Comparison of ENCODE assay signal across 1 cellular context in genomic region chr1:220119043-220119512, GRCh38.
A peak's percentile ranks its signal among the peaks of the same experiment; 100 is the strongest.
TF ChIP-seq lines count a peak whose summit lies in the region.

No MANE protein-coding gene starts in this region.

TF ChIP-seq in K562, 482 proteins besides CTCF, POLR2A, EP300 and RAD21 (continued from another document and continues in another):
- TF ChIP-seq, protein P1, sequence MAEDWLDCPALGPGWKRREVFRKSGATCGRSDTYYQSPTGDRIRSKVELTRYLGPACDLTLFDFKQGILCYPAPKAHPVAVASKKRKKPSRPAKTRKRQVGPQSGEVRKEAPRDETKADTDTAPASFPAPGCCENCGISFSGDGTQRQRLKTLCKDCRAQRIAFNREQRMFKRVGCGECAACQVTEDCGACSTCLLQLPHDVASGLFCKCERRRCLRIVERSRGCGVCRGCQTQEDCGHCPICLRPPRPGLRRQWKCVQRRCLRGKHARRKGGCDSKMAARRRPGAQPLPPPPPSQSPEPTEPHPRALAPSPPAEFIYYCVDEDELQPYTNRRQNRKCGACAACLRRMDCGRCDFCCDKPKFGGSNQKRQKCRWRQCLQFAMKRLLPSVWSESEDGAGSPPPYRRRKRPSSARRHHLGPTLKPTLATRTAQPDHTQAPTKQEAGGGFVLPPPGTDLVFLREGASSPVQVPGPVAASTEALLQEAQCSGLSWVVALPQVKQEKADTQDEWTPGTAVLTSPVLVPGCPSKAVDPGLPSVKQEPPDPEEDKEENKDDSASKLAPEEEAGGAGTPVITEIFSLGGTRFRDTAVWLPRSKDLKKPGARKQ (CRISPR knock-in tag; IDR thresholded peaks at IDR 0.05), result no peak
- TF ChIP-seq CCAR2 (IDR thresholded peaks at IDR 0.05; ENCODE audit: low read depth, low read length) (no peak), BCOR (IDR thresholded peaks at IDR 0.05) (peak; percentile 69), SIN3B (IDR thresholded peaks at IDR 0.05; ENCODE audit: low read depth) (no peak), GTF2F1 (IDR thresholded peaks at IDR 0.05; ENCODE audit: low read depth, low read length) (no peak), U2AF2 (optimal IDR thresholded peaks at IDR 0.05; ENCODE audit: low read depth, low read length) (no peak), KDM4B (IDR thresholded peaks at IDR 0.05; ENCODE audit: borderline replicate concordance in 2 of 2, low read depth in 1 of 2) (no peak), E2F8 (IDR thresholded peaks at IDR 0.05; ENCODE audit: low read depth, partially characterized antibody) (peak; percentile 71), CBX1 (IDR thresholded peaks at IDR 0.05; ENCODE audit: low read depth) (no peak), ZNF707 (CRISPR knock-in tag; conservative IDR thresholded peaks at IDR 0.05) (no peak), KDM5B (IDR thresholded peaks at IDR 0.05; ENCODE audit: insufficient replicate concordance, low read depth, low read length) (no peak), ZNF507 (tag; conservative IDR thresholded peaks at IDR 0.05) (no peak), E2F3 (CRISPR knock-in tag; IDR thresholded peaks at IDR 0.05) (no peak), HCFC1 (IDR thresholded peaks at IDR 0.05; ENCODE audit: low read depth, low read length) (no peak), NCOA6 (IDR thresholded peaks at IDR 0.05) (no peak), FOXK2 (conservative IDR thresholded peaks at IDR 0.05 in 1 of 2, IDR thresholded peaks at IDR 0.05 in 1 of 2; ENCODE audit: low read depth in 2 of 2) (peak; percentile 50; a peak in 3 of 4 replicates), ARNT (IDR thresholded peaks at IDR 0.05) (peak; percentile 87 to 98; a peak in 3 of 4 replicates), SRF (CRISPR knock-in tag; IDR thresholded peaks at IDR 0.05) (no peak), ZNF668 (CRISPR knock-in tag; IDR thresholded peaks at IDR 0.05) (no peak), DACH1 (IDR thresholded peaks at IDR 0.05; ENCODE audit: partially characterized antibody) (no peak), MYNN (IDR thresholded peaks at IDR 0.05) (no peak), MYNN (CRISPR knock-in tag; IDR thresholded peaks at IDR 0.05) (no peak), MEF2A (IDR thresholded peaks at IDR 0.05; ENCODE audit: control insufficient read depth, low read depth, low read length) (no peak; the same call in 1 of the 2 replicates), TBP (optimal IDR thresholded peaks at IDR 0.05; ENCODE audit: low read depth, low read length) (no peak), ZKSCAN3 (CRISPR knock-in tag; IDR thresholded peaks at IDR 0.05) (no peak), MBD2 (IDR thresholded peaks at IDR 0.05; ENCODE audit: borderline replicate concordance, low read depth) (no peak; the same call in 1 of the 2 replicates), OTX1 (CRISPR knock-in tag; IDR thresholded peaks at IDR 0.05) (no peak), SIN3A (IDR thresholded peaks at IDR 0.05; ENCODE audit: borderline replicate concordance in 2 of 2, control insufficient read depth in 1 of 2, low read depth in 2 of 2, low read length in 2 of 2) (no peak), ZNF146 (CRISPR knock-in tag; IDR thresholded peaks at IDR 0.05; ENCODE audit: unreplicated experiment) (no peak), ZNF280A (IDR thresholded peaks at IDR 0.05; ENCODE audit: low read depth, partially characterized antibody) (no peak), TRIM28 (IDR thresholded peaks at IDR 0.05) (no peak), TFE3 (CRISPR knock-in tag; IDR thresholded peaks at IDR 0.05) (no peak), ZC3H8 (IDR thresholded peaks at IDR 0.05) (no peak), SMAD4 (CRISPR knock-in tag; conservative IDR thresholded peaks at IDR 0.05) (peak; percentile 39; the same call in 1 of the 2 replicates), TEAD1 (CRISPR knock-in tag; IDR thresholded peaks at IDR 0.05) (peak in 1 of 2 experiments; percentile 68; a peak in 1 of 4 replicates), ZNF778 (CRISPR knock-in tag; IDR thresholded peaks at IDR 0.05) (no peak), MEIS2 (IDR thresholded peaks at IDR 0.05; ENCODE audit: partially characterized antibody) (peak; percentile 100), TAL1 (IDR thresholded peaks at IDR 0.05) (peak; percentile 82), PTRF (tag; IDR thresholded peaks at IDR 0.05) (no peak), PHF21A (IDR thresholded peaks at IDR 0.05; ENCODE audit: borderline replicate concordance, low read depth) (no peak), RHOXF2B (CRISPR knock-in tag; conservative IDR thresholded peaks at IDR 0.05) (no peak), ILK (tag; IDR thresholded peaks at IDR 0.05; ENCODE audit: borderline replicate concordance, low read depth) (no peak), SREBF1 (IDR thresholded peaks at IDR 0.05; ENCODE audit: borderline replicate concordance, low read depth, low read length) (no peak), CHD1 (IDR thresholded peaks at IDR 0.05; ENCODE audit: low read length) (no peak), TCF7 (IDR thresholded peaks at IDR 0.05; ENCODE audit: borderline replicate concordance) (no peak), MAFF (IDR thresholded peaks at IDR 0.05; ENCODE audit: low read length) (no peak), RBBP5 (IDR thresholded peaks at IDR 0.05; ENCODE audit: borderline replicate concordance, insufficient read depth, low read length, poor library complexity, severe bottlenecking) (no peak), RBM17 (IDR thresholded peaks at IDR 0.05; ENCODE audit: borderline replicate concordance, low read depth, low read length) (no peak)
- TF ChIP-seq, protein P2, sequence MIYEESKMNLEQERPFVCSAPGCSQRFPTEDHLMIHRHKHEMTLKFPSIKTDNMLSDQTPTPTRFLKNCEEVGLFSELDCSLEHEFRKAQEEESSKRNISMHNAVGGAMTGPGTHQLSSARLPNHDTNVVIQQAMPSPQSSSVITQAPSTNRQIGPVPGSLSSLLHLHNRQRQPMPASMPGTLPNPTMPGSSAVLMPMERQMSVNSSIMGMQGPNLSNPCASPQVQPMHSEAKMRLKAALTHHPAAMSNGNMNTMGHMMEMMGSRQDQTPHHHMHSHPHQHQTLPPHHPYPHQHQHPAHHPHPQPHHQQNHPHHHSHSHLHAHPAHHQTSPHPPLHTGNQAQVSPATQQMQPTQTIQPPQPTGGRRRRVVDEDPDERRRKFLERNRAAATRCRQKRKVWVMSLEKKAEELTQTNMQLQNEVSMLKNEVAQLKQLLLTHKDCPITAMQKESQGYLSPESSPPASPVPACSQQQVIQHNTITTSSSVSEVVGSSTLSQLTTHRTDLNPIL (CRISPR knock-in tag; IDR thresholded peaks at IDR 0.05), result no peak
- TF ChIP-seq, protein P3, sequence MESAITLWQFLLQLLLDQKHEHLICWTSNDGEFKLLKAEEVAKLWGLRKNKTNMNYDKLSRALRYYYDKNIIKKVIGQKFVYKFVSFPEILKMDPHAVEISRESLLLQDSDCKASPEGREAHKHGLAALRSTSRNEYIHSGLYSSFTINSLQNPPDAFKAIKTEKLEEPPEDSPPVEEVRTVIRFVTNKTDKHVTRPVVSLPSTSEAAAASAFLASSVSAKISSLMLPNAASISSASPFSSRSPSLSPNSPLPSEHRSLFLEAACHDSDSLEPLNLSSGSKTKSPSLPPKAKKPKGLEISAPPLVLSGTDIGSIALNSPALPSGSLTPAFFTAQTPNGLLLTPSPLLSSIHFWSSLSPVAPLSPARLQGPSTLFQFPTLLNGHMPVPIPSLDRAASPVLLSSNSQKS (CRISPR knock-in tag; IDR thresholded peaks at IDR 0.05), result no peak
- TF ChIP-seq, protein P4, sequence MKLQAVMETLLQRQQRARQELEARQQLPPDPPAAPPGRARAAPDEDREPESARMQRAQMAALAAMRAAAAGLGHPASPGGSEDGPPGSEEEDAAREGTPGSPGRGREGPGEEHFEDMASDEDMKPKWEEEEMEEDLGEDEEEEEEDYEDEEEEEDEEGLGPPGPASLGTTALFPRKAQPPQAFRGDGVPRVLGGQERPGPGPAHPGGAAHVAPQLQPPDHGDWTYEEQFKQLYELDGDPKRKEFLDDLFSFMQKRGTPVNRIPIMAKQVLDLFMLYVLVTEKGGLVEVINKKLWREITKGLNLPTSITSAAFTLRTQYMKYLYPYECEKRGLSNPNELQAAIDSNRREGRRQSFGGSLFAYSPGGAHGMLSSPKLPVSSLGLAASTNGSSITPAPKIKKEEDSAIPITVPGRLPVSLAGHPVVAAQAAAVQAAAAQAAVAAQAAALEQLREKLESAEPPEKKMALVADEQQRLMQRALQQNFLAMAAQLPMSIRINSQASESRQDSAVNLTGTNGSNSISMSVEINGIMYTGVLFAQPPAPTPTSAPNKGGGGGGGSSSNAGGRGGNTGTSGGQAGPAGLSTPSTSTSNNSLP (IDR thresholded peaks at IDR 0.05; ENCODE audit: borderline replicate concordance, low read depth, low read length), result peak; percentile 98
- TF ChIP-seq, protein P5, sequence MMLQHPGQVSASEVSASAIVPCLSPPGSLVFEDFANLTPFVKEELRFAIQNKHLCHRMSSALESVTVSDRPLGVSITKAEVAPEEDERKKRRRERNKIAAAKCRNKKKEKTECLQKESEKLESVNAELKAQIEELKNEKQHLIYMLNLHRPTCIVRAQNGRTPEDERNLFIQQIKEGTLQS (IDR thresholded peaks at IDR 0.05), result peak; percentile 98
- TF ChIP-seq, protein P5 (CRISPR knock-in tag; conservative IDR thresholded peaks at IDR 0.05), result no peak
- TF ChIP-seq, protein P6, sequence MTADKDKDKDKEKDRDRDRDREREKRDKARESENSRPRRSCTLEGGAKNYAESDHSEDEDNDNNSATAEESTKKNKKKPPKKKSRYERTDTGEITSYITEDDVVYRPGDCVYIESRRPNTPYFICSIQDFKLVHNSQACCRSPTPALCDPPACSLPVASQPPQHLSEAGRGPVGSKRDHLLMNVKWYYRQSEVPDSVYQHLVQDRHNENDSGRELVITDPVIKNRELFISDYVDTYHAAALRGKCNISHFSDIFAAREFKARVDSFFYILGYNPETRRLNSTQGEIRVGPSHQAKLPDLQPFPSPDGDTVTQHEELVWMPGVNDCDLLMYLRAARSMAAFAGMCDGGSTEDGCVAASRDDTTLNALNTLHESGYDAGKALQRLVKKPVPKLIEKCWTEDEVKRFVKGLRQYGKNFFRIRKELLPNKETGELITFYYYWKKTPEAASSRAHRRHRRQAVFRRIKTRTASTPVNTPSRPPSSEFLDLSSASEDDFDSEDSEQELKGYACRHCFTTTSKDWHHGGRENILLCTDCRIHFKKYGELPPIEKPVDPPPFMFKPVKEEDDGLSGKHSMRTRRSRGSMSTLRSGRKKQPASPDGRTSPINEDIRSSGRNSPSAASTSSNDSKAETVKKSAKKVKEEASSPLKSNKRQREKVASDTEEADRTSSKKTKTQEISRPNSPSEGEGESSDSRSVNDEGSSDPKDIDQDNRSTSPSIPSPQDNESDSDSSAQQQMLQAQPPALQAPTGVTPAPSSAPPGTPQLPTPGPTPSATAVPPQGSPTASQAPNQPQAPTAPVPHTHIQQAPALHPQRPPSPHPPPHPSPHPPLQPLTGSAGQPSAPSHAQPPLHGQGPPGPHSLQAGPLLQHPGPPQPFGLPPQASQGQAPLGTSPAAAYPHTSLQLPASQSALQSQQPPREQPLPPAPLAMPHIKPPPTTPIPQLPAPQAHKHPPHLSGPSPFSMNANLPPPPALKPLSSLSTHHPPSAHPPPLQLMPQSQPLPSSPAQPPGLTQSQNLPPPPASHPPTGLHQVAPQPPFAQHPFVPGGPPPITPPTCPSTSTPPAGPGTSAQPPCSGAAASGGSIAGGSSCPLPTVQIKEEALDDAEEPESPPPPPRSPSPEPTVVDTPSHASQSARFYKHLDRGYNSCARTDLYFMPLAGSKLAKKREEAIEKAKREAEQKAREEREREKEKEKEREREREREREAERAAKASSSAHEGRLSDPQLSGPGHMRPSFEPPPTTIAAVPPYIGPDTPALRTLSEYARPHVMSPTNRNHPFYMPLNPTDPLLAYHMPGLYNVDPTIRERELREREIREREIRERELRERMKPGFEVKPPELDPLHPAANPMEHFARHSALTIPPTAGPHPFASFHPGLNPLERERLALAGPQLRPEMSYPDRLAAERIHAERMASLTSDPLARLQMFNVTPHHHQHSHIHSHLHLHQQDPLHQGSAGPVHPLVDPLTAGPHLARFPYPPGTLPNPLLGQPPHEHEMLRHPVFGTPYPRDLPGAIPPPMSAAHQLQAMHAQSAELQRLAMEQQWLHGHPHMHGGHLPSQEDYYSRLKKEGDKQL (CRISPR knock-in tag; IDR thresholded peaks at IDR 0.05; ENCODE audit: borderline replicate concordance), result no peak
